1 cellular context compared by ENCODE assay signal in the genomic region with DNA sequence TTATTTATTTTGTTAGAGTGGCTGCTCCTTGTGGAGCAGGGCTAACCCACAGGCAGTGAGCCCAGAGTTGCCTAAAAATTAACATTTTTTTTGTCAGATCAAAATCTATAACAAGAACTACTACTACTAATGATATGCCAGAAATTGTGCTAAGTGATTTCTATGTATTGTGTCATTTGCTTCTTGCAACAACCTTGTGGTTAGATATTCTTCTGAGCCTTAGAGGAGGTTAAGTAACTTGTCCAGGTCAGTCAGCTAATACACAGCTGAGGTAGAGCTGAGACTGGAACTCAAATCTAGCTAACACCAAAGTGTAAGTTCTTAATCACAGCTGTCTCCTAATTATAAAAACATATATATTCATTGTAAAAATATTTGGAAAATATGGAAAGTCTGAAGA.
TF ChIP-seq lines count a peak whose summit lies in the region.

No MANE protein-coding gene starts in this region.

TF ChIP-seq in IMR-90, 13 proteins besides CTCF, POLR2A, EP300 and RAD21:
- TF ChIP-seq CEBPB (IDR thresholded peaks at IDR 0.05; ENCODE audit: low read depth, low read length) (peak; percentile 54; the same call in 1 of the 2 replicates), MAFK (IDR thresholded peaks at IDR 0.05; ENCODE audit: low read depth, low read length) (no peak)
